In the genomic region with DNA sequence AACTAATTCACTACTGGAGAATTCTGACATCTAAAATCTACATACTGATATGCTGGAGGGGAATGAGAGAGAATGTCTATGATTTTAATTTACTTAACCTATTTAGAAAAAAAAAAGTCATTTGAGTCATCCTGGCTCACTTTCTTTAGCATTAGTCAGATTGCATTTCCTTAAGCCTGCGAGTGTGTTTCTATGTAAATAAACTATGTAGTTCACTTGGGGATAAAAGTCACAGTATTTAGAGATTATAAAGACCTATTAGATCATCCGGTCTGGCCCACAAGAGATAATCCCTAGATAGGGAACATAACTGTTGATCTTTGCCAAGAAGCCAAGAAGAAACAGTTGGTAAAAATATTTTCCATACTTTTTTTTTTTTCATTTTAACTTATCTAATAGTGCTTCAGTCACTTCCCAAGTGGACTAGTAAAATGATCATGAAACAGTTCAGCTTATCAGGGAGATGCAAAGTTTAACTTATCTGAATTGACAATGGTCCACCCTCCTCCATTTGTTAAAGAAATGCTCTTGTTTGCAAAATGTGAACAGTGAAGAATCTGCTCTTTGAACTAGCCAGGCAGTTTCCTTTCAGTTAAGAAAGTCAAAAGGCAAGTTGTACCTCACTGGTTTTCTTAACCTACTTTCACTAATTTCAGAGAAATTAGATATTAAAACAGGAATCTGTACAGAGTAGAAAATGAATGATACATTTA, we compare ENCODE assay signal across 11 cellular contexts. TPM values are rescaled to one million over a fixed set of nuclear protein-coding genes. Genes with fewer than 3 reads are reported as not detected.
DNase-seq lines count a peak whose midpoint lies in the region; ATAC-seq and TF ChIP-seq lines count a peak whose summit lies in the region.
"Had no signal": no experiment of that assay in that cellular context is flagged by ENCODE, and none has a peak within 500 bp of the region (broad histone marks: within the 10 kb centered on the region; RNA-seq: fewer than 3 reads in every experiment).

No MANE protein-coding gene starts in this region.

- TF ChIP-seq CTCF in HEK293 (tag by site-specific recombination; IDR thresholded peaks at IDR 0.05) (no peak), ascending aorta (IDR thresholded peaks at IDR 0.05) (no peak), heart left ventricle (IDR thresholded peaks at IDR 0.05) (no peak)

- no peak overlapping the region for H2AFZ ChIP-seq in Karpas-422 (ENCODE audit: low read length)

- CTCF ChIA-PET in HEK293 (lab: Yijun Ruan, JAX) = interaction anchor here (0.7 kb wide), 1 partner anchor 65 kb away, joined by 3 read pairs; no protein-coding TSS in a partner anchor

- 25 to 41% (median 30%) methylated on average over 2 of the region's 2 CpGs for WGBS in heart left ventricle, 4 donors

- intact Hi-C loops in ascending aorta (cut with DNase I) = no loop called here
- intact Hi-C loops in heart left ventricle (cut with DNase I) = loop anchor here in 1 of 10 donors (10.0 kb wide), 1 partner anchor 48 kb away; no protein-coding TSS in a partner anchor

- H3K27me3 ChIP-seq in ascending aorta = no peaks in the 10 kb centered on the region
- H3K27me3 ChIP-seq in heart left ventricle = no peaks in the 10 kb centered on the region
- no peaks in the 10 kb centered on the region for H3K27me3 ChIP-seq in subcutaneous abdominal adipose tissue (ENCODE audit: control insufficient read depth in 5 of 5, insufficient read depth in 4 of 5, low read length in 5 of 5)
- H3K27me3 ChIP-seq in Karpas-422 (ENCODE audit: low read length) = no peaks in the 10 kb centered on the region

- POLR2A ChIA-PET in HEK293 (lab: Yijun Ruan, JAX) = no interaction called here

- H3K9me3 ChIP-seq in HEK293 (ENCODE audit: control insufficient read depth, insufficient read depth, low read depth, low read length) (no peaks in the 10 kb centered on the region), ascending aorta (no peaks in the 10 kb centered on the region), heart left ventricle (no peaks in the 10 kb centered on the region), subcutaneous abdominal adipose tissue (ENCODE audit: control insufficient read depth in 5 of 5, low read length in 5 of 5) (no peaks in the 10 kb centered on the region), Karpas-422 (ENCODE audit: low read length) (no peaks in the 10 kb centered on the region)

- H3K36me3 ChIP-seq in HEK293 (ENCODE audit: control insufficient read depth in 2 of 2, insufficient read depth in 1 of 2, low read length in 2 of 2) (no peaks in the 10 kb centered on the region), ascending aorta (no peaks in the 10 kb centered on the region), heart left ventricle (no peaks in the 10 kb centered on the region), subcutaneous abdominal adipose tissue (ENCODE audit: control insufficient read depth in 5 of 5, insufficient read depth in 5 of 5, low read length in 5 of 5) (no peaks in the 10 kb centered on the region), Karpas-422 (ENCODE audit: insufficient read depth, low read length) (no peaks in the 10 kb centered on the region)

- H3K9me2 ChIP-seq in Karpas-422 (replicated peaks; ENCODE audit: insufficient read depth, low read length) = no peaks in the 10 kb centered on the region

- ATAC-seq in heart left ventricle (peak in 3 of 4 donors; percentile 72 to 90 (median 73)), HG03159 (IDR thresholded peaks at IDR 0.05; ENCODE audit: unreplicated experiment) (no peak), HG02623 (IDR thresholded peaks at IDR 0.05; ENCODE audit: unreplicated experiment) (no peak)

- H3K9ac ChIP-seq in subcutaneous abdominal adipose tissue (ENCODE audit: low read length in 5 of 5) (no peak overlapping the region), Karpas-422 (ENCODE audit: low read length) (no peak overlapping the region)

- H3K4me1 ChIP-seq in HEK293 (ENCODE audit: control insufficient read depth, insufficient read depth, low read length) (peaks cover 4% of the 10 kb centered on the region; the same call in 1 of the 2 replicates), ascending aorta (peaks cover 6 to 35% of the 10 kb centered on the region in 2 donors), heart left ventricle (peaks cover 0 to 23% (median 0%) of the 10 kb centered on the region in 12 donors), subcutaneous abdominal adipose tissue (ENCODE audit: control insufficient read depth in 5 of 5, insufficient read depth in 5 of 5, low read length in 5 of 5) (peaks cover 0 to 15% (median 9%) of the 10 kb centered on the region in 5 donors), Karpas-422 (ENCODE audit: low read length) (no peaks in the 10 kb centered on the region)

- no peak overlapping the region for H3K4me2 ChIP-seq in Karpas-422 (ENCODE audit: low read depth, low read length, poor library complexity, severe bottlenecking)

- H3K27ac ChIP-seq in HEK293 (ENCODE audit: extremely low read depth, low read depth, low read length) = peak overlapping the region; percentile 53; the same call in 1 of the 2 replicates
- H3K27ac ChIP-seq in ascending aorta = peak overlapping the region; percentile 76 to 81
- H3K27ac ChIP-seq in heart left ventricle = peak overlapping the region in 8 of 12 donors; percentile 2 to 51 (median 40)
- peak overlapping the region; percentile 61 for H3K27ac ChIP-seq in subcutaneous abdominal adipose tissue (ENCODE audit: low read depth, low read length)
- no peak overlapping the region for H3K27ac ChIP-seq in Karpas-422 (ENCODE audit: low read length)

- H3K4me3 ChIP-seq in HEK293 (ENCODE audit: low read depth, low read length) (no peak overlapping the region), ascending aorta (no peak overlapping the region), heart left ventricle (no peak overlapping the region), subcutaneous abdominal adipose tissue (ENCODE audit: low read depth in 1 of 5, low read length in 5 of 5) (no peak overlapping the region), Karpas-422 (ENCODE audit: low read length) (no peak overlapping the region)

- no peak for TF ChIP-seq POLR2A in heart left ventricle (IDR thresholded peaks at IDR 0.05)

- DNase-seq in ascending aorta (ENCODE audit: low spot score in 2 of 2) = no peak
- DNase-seq in heart left ventricle = no peak
- DNase-seq in stimulated activated CD8-positive, alpha-beta memory T cell treated with anti-CD3 and anti-CD28 coated beads, Interleukin-4, amount 100 ng/mL, for 48 hours = no peak
- DNase-seq in Karpas-422 = no peak
- DNase-seq: activated CD8-positive, alpha-beta memory T cell treated with anti-CD3 and anti-CD28 coated beads, Interleukin-2, amount 50 U/mL, for 48 hours; effector CD4-positive, alpha-beta T cell had no signal

- H4K20me1 ChIP-seq in Karpas-422 (ENCODE audit: insufficient read depth, low read depth, low read length) = no peaks in the 10 kb centered on the region

- H3K79me2 ChIP-seq in Karpas-422 (ENCODE audit: low read length) = no peaks in the 10 kb centered on the region

TF ChIP-seq in HEK293, 187 proteins besides CTCF, POLR2A, EP300 and RAD21:
- TF ChIP-seq BCL11B (tag by site-specific recombination; IDR thresholded peaks at IDR 0.05; ENCODE audit: low read depth) (no peak), ZNF544 (tag by site-specific recombination; IDR thresholded peaks at IDR 0.05) (no peak), SCRT2 (tag by site-specific recombination; IDR thresholded peaks at IDR 0.05) (no peak), TRIM28 (IDR thresholded peaks at IDR 0.05; ENCODE audit: borderline replicate concordance, low read length) (0 out of 2 replicates have a peak, but pooled peaks have one; percentile 11), ZNF658 (tag by site-specific recombination; IDR thresholded peaks at IDR 0.05) (no peak), ZNF629 (tag by site-specific recombination; IDR thresholded peaks at IDR 0.05) (peak; percentile 18; the same call in 1 of the 2 replicates), ZNF433 (tag by site-specific recombination; IDR thresholded peaks at IDR 0.05; ENCODE audit: low read depth) (no peak)
- TF ChIP-seq, protein P1, sequence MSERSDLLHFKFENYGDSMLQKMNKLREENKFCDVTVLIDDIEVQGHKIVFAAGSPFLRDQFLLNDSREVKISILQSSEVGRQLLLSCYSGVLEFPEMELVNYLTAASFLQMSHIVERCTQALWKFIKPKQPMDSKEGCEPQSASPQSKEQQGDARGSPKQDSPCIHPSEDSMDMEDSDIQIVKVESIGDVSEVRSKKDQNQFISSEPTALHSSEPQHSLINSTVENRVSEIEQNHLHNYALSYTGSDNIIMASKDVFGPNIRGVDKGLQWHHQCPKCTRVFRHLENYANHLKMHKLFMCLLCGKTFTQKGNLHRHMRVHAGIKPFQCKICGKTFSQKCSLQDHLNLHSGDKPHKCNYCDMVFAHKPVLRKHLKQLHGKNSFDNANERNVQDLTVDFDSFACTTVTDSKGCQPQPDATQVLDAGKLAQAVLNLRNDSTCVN (tag by site-specific recombination; optimal IDR thresholded peaks at IDR 0.05) = no peak

RNA-seq across cellular contexts. Expression of a gene that starts 21.2 kb away (rescaled TPM):
- not detected for total RNA-seq in ascending aorta
- not detected for total RNA-seq in heart left ventricle
- not detected for polyA plus RNA-seq in heart left ventricle
- not detected in 2 replicates for total RNA-seq in Karpas-422 (2014; rRNA removed; shearing (Covaris generic); ENCODE audit: low replicate concordance)
- total RNA-seq: mononuclear cell had no signal

Comparison
In these comparisons a context has a peak if more than half of its experiments do, and no peak if none do; other contexts are left out.
1. ATAC-seq: peak in heart left ventricle (3 of 4); none in HG03159 (single experiment) and HG02623 (single experiment).